1 cellular context compared by ENCODE assay signal in genomic region chr3:195450731-195451229, GRCh38.
A peak's percentile ranks its signal among the peaks of the same experiment; 100 is the strongest.
TF ChIP-seq lines count a peak whose summit lies in the region.

No MANE protein-coding gene starts in this region.

TF ChIP-seq in K562, 482 proteins besides CTCF, POLR2A, EP300 and RAD21:
- TF ChIP-seq, protein P1, sequence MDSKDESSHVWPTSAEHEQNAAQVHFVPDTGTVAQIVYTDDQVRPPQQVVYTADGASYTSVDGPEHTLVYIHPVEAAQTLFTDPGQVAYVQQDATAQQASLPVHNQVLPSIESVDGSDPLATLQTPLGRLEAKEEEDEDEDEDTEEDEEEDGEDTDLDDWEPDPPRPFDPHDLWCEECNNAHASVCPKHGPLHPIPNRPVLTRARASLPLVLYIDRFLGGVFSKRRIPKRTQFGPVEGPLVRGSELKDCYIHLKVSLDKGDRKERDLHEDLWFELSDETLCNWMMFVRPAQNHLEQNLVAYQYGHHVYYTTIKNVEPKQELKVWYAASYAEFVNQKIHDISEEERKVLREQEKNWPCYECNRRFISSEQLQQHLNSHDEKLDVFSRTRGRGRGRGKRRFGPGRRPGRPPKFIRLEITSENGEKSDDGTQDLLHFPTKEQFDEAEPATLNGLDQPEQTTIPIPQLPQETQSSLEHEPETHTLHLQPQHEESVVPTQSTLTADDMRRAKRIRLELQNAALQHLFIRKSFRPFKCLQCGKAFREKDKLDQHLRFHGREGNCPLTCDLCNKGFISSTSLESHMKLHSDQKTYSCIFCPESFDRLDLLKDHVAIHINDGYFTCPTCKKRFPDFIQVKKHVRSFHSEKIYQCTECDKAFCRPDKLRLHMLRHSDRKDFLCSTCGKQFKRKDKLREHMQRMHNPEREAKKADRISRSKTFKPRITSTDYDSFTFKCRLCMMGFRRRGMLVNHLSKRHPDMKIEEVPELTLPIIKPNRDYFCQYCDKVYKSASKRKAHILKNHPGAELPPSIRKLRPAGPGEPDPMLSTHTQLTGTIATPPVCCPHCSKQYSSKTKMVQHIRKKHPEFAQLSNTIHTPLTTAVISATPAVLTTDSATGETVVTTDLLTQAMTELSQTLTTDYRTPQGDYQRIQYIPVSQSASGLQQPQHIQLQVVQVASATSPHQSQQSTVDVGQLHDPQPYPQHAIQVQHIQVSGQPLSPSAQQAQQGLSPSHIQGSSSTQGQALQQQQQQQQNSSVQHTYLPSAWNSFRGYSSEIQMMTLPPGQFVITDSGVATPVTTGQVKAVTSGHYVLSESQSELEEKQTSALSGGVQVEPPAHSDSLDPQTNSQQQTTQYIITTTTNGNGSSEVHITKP (IDR thresholded peaks at IDR 0.05; ENCODE audit: partially characterized antibody): peak; percentile 93
- TF ChIP-seq CEBPB (tag; IDR thresholded peaks at IDR 0.05) (0 out of 2 replicates have a peak, but pooled peaks have one; percentile 37), ARID4B (CRISPR knock-in tag; IDR thresholded peaks at IDR 0.05) (no peak), NCOR1 (IDR thresholded peaks at IDR 0.05) (no peak), KLF6 (CRISPR knock-in tag; IDR thresholded peaks at IDR 0.05; ENCODE audit: borderline replicate concordance) (no peak), MAFG (tag; conservative IDR thresholded peaks at IDR 0.05) (no peak), CEBPG (CRISPR knock-in tag; IDR thresholded peaks at IDR 0.05) (no peak), CEBPG (tag; conservative IDR thresholded peaks at IDR 0.05 in 1 of 2, IDR thresholded peaks at IDR 0.05 in 1 of 2) (0 out of 4 replicates have a peak, but pooled peaks of 1 of the 2 experiments have one; percentile 44), NR2C1 (IDR thresholded peaks at IDR 0.05) (no peak), NR2C1 (tag; IDR thresholded peaks at IDR 0.05) (peak; percentile 45), NR2C2 (CRISPR knock-in tag; IDR thresholded peaks at IDR 0.05) (no peak), NR2C2 (tag; IDR thresholded peaks at IDR 0.05) (0 out of 2 replicates have a peak, but pooled peaks have one; percentile 35), ESRRA (IDR thresholded peaks at IDR 0.05; ENCODE audit: borderline replicate concordance, low read depth) (0 out of 2 replicates have a peak, but pooled peaks have one; percentile 14), ZNF395 (CRISPR knock-in tag; IDR thresholded peaks at IDR 0.05) (peak; percentile 68; the same call in 1 of the 2 replicates), ZFP91 (CRISPR knock-in tag; IDR thresholded peaks at IDR 0.05) (no peak), ZNF408 (CRISPR knock-in tag; IDR thresholded peaks at IDR 0.05; ENCODE audit: low read depth) (no peak), GABPA (tag; conservative IDR thresholded peaks at IDR 0.05; ENCODE audit: low read depth) (peak; percentile 14; the same call in 1 of the 2 replicates), CXXC5 (CRISPR knock-in tag; IDR thresholded peaks at IDR 0.05) (peak; percentile 20; the same call in 1 of the 2 replicates), ZNF639 (CRISPR knock-in tag; conservative IDR thresholded peaks at IDR 0.05 in 1 of 2, IDR thresholded peaks at IDR 0.05 in 1 of 2) (0 out of 4 replicates have a peak, but pooled peaks of 1 of the 2 experiments have one; percentile 24), NBN (IDR thresholded peaks at IDR 0.05; ENCODE audit: low read depth) (no peak)
- TF ChIP-seq, protein P2, sequence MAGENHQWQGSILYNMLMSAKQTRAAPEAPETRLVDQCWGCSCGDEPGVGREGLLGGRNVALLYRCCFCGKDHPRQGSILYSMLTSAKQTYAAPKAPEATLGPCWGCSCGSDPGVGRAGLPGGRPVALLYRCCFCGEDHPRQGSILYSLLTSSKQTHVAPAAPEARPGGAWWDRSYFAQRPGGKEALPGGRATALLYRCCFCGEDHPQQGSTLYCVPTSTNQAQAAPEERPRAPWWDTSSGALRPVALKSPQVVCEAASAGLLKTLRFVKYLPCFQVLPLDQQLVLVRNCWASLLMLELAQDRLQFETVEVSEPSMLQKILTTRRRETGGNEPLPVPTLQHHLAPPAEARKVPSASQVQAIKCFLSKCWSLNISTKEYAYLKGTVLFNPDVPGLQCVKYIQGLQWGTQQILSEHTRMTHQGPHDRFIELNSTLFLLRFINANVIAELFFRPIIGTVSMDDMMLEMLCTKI (IDR thresholded peaks at IDR 0.05; ENCODE audit: partially characterized antibody): no peak
